20 cellular contexts compared by ENCODE assay signal in genomic region chrX:123665197-123665596, GRCh38.
DNase-seq lines count a peak whose midpoint lies in the region; ATAC-seq and TF ChIP-seq lines count a peak whose summit lies in the region.
"Had no signal": no experiment of that assay in that cellular context is flagged by ENCODE, and none has a peak within 500 bp of the region (broad histone marks: within the 10 kb centered on the region; RNA-seq: fewer than 3 reads in every experiment).

No MANE protein-coding gene starts in this region.

- in situ Hi-C loops in GM23248 (cut with MboI) = no loop called here

- H3K27me3 Mint-ChIP-seq in T-helper 17 cell = no peaks in the 10 kb centered on the region
- H3K27me3 Mint-ChIP-seq: activated naive CD4-positive, alpha-beta T cell treated with anti-CD3 and anti-CD28 coated beads, Interleukin-2, amount 10 ng/mL, durations not matched to agents 7 days and 5 days had no signal

- no peaks in the 10 kb centered on the region for H3K9me2 ChIP-seq in GM23248 (ENCODE audit: insufficient read depth)

- H3K4me3 ChIP-seq in GM23248 (no peak overlapping the region), epithelial cell of proximal tubule (ENCODE audit: low read depth, low read length) (no peak overlapping the region), osteoblast (ENCODE audit: insufficient read depth, low read length) (no peak overlapping the region)
- H3K4me3 ChIP-seq: gastrocnemius medialis, pancreas had no signal

- H3K4me2 ChIP-seq in GM23248 (ENCODE audit: unreplicated experiment) (no peak overlapping the region), osteoblast (ENCODE audit: insufficient read depth, low read length) (no peak overlapping the region)

- no peaks in the 10 kb centered on the region for H4K20me1 ChIP-seq in GM23248 (ENCODE audit: insufficient read depth)
- H4K20me1 ChIP-seq in osteoblast (ENCODE audit: insufficient read depth, low read length) = no peaks in the 10 kb centered on the region

- H3K79me2 ChIP-seq in GM23248 (ENCODE audit: insufficient read depth) (0 out of 2 replicates have a peak, but pooled peaks cover 10% of the 10 kb centered on the region), osteoblast (ENCODE audit: insufficient read depth, low read length) (peaks cover 11% of the 10 kb centered on the region)

- no peaks in the 10 kb centered on the region for H3K36me3 Mint-ChIP-seq in T-helper 17 cell (ENCODE audit: low read depth)

- H3K36me3 ChIP-seq in GM23248 (ENCODE audit: low read depth) = peaks cover 7% of the 10 kb centered on the region; the same call in 1 of the 2 replicates
- H3K36me3 ChIP-seq in osteoblast (ENCODE audit: insufficient read depth, low read length) = peaks cover 3% of the 10 kb centered on the region
- H3K36me3 ChIP-seq: pancreas had no signal

- ATAC-seq in GM21360 (IDR thresholded peaks at IDR 0.05; ENCODE audit: unreplicated experiment) (no peak), left ventricle myocardium superior (no peak), T-helper 17 cell (no peak)
- ATAC-seq: gastrocnemius medialis, Right ventricle myocardium inferior had no signal

- H3F3A ChIP-seq in GM23248 (ENCODE audit: insufficient read depth) = 0 out of 2 replicates have a peak, but pooled peaks cover 7% of the 10 kb centered on the region

- 97% methylated on average over 3 of the region's 3 CpGs for WGBS in GM23248 (ENCODE audit: low coverage in 1 of 2, low lambda C conversion rate in 2 of 2, missing lambda C conversion rate in 2 of 2), 2 experiments

- H3K27ac Mint-ChIP-seq in T-helper 17 cell = no peak overlapping the region
- H3K27ac Mint-ChIP-seq: activated naive CD4-positive, alpha-beta T cell treated with anti-CD3 and anti-CD28 coated beads, Interleukin-2, amount 10 ng/mL, durations not matched to agents 7 days and 5 days had no signal

- TF ChIP-seq CTCF in epithelial cell of proximal tubule (conservative IDR thresholded peaks at IDR 0.05; ENCODE audit: low read depth, low read length) = no peak
- TF ChIP-seq CTCF in osteoblast (IDR thresholded peaks at IDR 0.05; ENCODE audit: extremely low read depth, low read depth, low read length) = no peak

- H3K4me1 ChIP-seq in GM23248 (ENCODE audit: insufficient read depth) (no peaks in the 10 kb centered on the region), osteoblast (ENCODE audit: insufficient read depth, low read length) (no peaks in the 10 kb centered on the region)
- H3K4me1 ChIP-seq: gastrocnemius medialis, pancreas had no signal

- DNase-seq in GM23248 (peak; percentile 1), NCI-H226 (peak; percentile 65), epithelial cell of proximal tubule (ENCODE audit: low read depth) (peak; percentile 27), osteoblast (ENCODE audit: insufficient read length, low spot score, missing footprints) (no peak), left ventricle myocardium superior (no peak), T-helper 17 cell (no peak)
- no peak for DNase-seq in stimulated activated CD4-positive, alpha-beta T cell treated with anti-CD3 and anti-CD28 coated beads, Interleukin-4, amount 100 ng/mL, for 4 hours
- DNase-seq: activated CD4-positive, CD25-positive, alpha-beta regulatory T cell treated with anti-CD3 and anti-CD28 coated beads, Interleukin-2, amount 50 U/mL, for 72 hours; activated CD8-positive, alpha-beta memory T cell treated with anti-CD3 and anti-CD28 coated beads, Interleukin-2, amount 50 U/mL, for 48 hours; activated naive CD4-positive, alpha-beta T cell treated with anti-CD3 and anti-CD28 coated beads, Interleukin-2, amount 10 ng/mL, durations not matched to agents 7 days and 5 days; effector CD8-positive, alpha-beta T cell; gastrocnemius medialis; Kasumi-1; NCI-H1694; NCI-H526 treated with DMSO at 0.1 percent for 48 hours; pancreas had no signal

- H3K9me3 ChIP-seq in GM23248 (ENCODE audit: low read depth) = no peaks in the 10 kb centered on the region
- H3K9me3 ChIP-seq in osteoblast (ENCODE audit: low read depth, low read length) = no peaks in the 10 kb centered on the region
- no peaks in the 10 kb centered on the region for H3K9me3 ChIP-seq in T-helper 17 cell (ENCODE audit: control insufficient read depth, low read length, poor library complexity, severe bottlenecking)
- H3K9me3 ChIP-seq: gastrocnemius medialis, pancreas had no signal

- no peaks in the 10 kb centered on the region for H3K27me3 ChIP-seq in GM23248 (replicated peaks; ENCODE audit: insufficient read depth)
- H3K27me3 ChIP-seq in osteoblast (ENCODE audit: insufficient read depth, low read length) = no peaks in the 10 kb centered on the region
- H3K27me3 ChIP-seq: gastrocnemius medialis, pancreas had no signal

- no peak overlapping the region for H3K27ac ChIP-seq in GM23248
- H3K27ac ChIP-seq in osteoblast (ENCODE audit: low read depth, low read length) = peak overlapping the region; percentile 10
- H3K27ac ChIP-seq: C4-2B, gastrocnemius medialis, HL-60, pancreas had no signal

- no peak overlapping the region for H3K4me3 Mint-ChIP-seq in T-helper 17 cell
- H3K4me3 Mint-ChIP-seq: activated naive CD4-positive, alpha-beta T cell treated with anti-CD3 and anti-CD28 coated beads, Interleukin-2, amount 10 ng/mL, durations not matched to agents 7 days and 5 days had no signal

- no peak overlapping the region for H3K9ac ChIP-seq in GM23248

- H3K4me1 Mint-ChIP-seq in T-helper 17 cell = no peaks in the 10 kb centered on the region
- H3K4me1 Mint-ChIP-seq: activated naive CD4-positive, alpha-beta T cell treated with anti-CD3 and anti-CD28 coated beads, Interleukin-2, amount 10 ng/mL, durations not matched to agents 7 days and 5 days had no signal

- intact Hi-C loops in left ventricle myocardium superior (cut with micrococcal nuclease) = no loop called here

- H2AFZ ChIP-seq in GM23248 (no peak overlapping the region), osteoblast (ENCODE audit: low read length) (no peak overlapping the region)

Comparison
In these comparisons a context has a peak if more than half of its experiments do, and no peak if none do; other contexts are left out.
1. DNase-seq: peak in GM23248 (single experiment), NCI-H226 (single experiment) and epithelial cell of proximal tubule (single experiment); none in osteoblast (single experiment), stimulated activated CD4-positive, alpha-beta T cell treated with anti-CD3 and anti-CD28 coated beads, Interleukin-4, amount 100 ng/mL, for 4 hours (0 of 2), left ventricle myocardium superior (single experiment) and T-helper 17 cell (0 of 3).